ENCODE assay signal across 8 cellular contexts in genomic region chr10:42553064-42553407, GRCh38.
DNase-seq lines count a peak whose midpoint lies in the region; ATAC-seq, FAIRE-seq and TF ChIP-seq lines count a peak whose summit lies in the region.

No MANE protein-coding gene starts in this region.

- peaks cover 4% of the 10 kb centered on the region for H3K4me1 ChIP-seq in thymus (ENCODE audit: control insufficient read depth, insufficient read depth, low read length)

- H3K36me3 ChIP-seq in kidney epithelial cell (ENCODE audit: control insufficient read depth, insufficient read depth, low read length) (no peaks in the 10 kb centered on the region), thymus (ENCODE audit: control insufficient read depth, insufficient read depth) (no peaks in the 10 kb centered on the region)

- H3K4me3 ChIP-seq in kidney epithelial cell (ENCODE audit: low read depth, low read length) (peak overlapping the region; percentile 93), thymus (ENCODE audit: low read length) (peak overlapping the region; percentile 83)

- no peak overlapping the region for H3K27ac ChIP-seq in thymus (ENCODE audit: low read depth)

- no peaks in the 10 kb centered on the region for H3K27me3 ChIP-seq in kidney epithelial cell (ENCODE audit: control insufficient read depth, insufficient read depth, low read length)
- no peaks in the 10 kb centered on the region for H3K27me3 ChIP-seq in thymus (ENCODE audit: control insufficient read depth, insufficient read depth)

- H3K9me3 Mint-ChIP-seq in activated T-cell treated with anti-CD3 and anti-CD28 coated beads, Interleukin-2, amount 50 U/mL, for 24 hours: peaks cover 11% of the 10 kb centered on the region
- H3K9me3 Mint-ChIP-seq in activated naive CD8-positive, alpha-beta T cell treated with anti-CD3 and anti-CD28 coated beads, Interleukin-2, amount 50 U/mL, for 24 hours: peaks cover 9% of the 10 kb centered on the region

- peak; percentile 21 for ATAC-seq in HG03108 (IDR thresholded peaks at IDR 0.05; ENCODE audit: unreplicated experiment)
- no peak for ATAC-seq in activated naive CD8-positive, alpha-beta T cell treated with anti-CD3 and anti-CD28 coated beads, Interleukin-2, amount 50 U/mL, for 24 hours

- H3K4me3 Mint-ChIP-seq in activated T-cell treated with anti-CD3 and anti-CD28 coated beads, Interleukin-2, amount 50 U/mL, for 24 hours: peak overlapping the region; percentile 95
- H3K4me3 Mint-ChIP-seq in activated naive CD8-positive, alpha-beta T cell treated with anti-CD3 and anti-CD28 coated beads, Interleukin-2, amount 50 U/mL, for 24 hours: peak overlapping the region; percentile 97

- H3K36me3 Mint-ChIP-seq in activated T-cell treated with anti-CD3 and anti-CD28 coated beads, Interleukin-2, amount 50 U/mL, for 24 hours (ENCODE audit: low read depth): peaks cover 49% of the 10 kb centered on the region
- peaks cover 33% of the 10 kb centered on the region for H3K36me3 Mint-ChIP-seq in activated naive CD8-positive, alpha-beta T cell treated with anti-CD3 and anti-CD28 coated beads, Interleukin-2, amount 50 U/mL, for 24 hours (ENCODE audit: low read depth)

- TF ChIP-seq CTCF in kidney epithelial cell (IDR thresholded peaks at IDR 0.05; ENCODE audit: insufficient read depth, low read length, poor library complexity, severe bottlenecking): no peak

- 10% methylated on average over 14 of the region's 14 CpGs for WGBS in thymus

- H3K27me3 Mint-ChIP-seq in activated T-cell treated with anti-CD3 and anti-CD28 coated beads, Interleukin-2, amount 50 U/mL, for 24 hours: no peaks in the 10 kb centered on the region
- no peaks in the 10 kb centered on the region for H3K27me3 Mint-ChIP-seq in activated naive CD8-positive, alpha-beta T cell treated with anti-CD3 and anti-CD28 coated beads, Interleukin-2, amount 50 U/mL, for 24 hours

- H3K4me1 Mint-ChIP-seq in activated T-cell treated with anti-CD3 and anti-CD28 coated beads, Interleukin-2, amount 50 U/mL, for 24 hours (ENCODE audit: low read depth): peaks cover 42% of the 10 kb centered on the region
- peaks cover 41% of the 10 kb centered on the region for H3K4me1 Mint-ChIP-seq in activated naive CD8-positive, alpha-beta T cell treated with anti-CD3 and anti-CD28 coated beads, Interleukin-2, amount 50 U/mL, for 24 hours

- no peak for FAIRE-seq in H54 (lab: Jason Lieb, UNC)

- H3K9me3 ChIP-seq in thymus (ENCODE audit: control insufficient read depth): no peaks in the 10 kb centered on the region

- DNase-seq in activated T-cell treated with anti-CD3 and anti-CD28 coated beads, Interleukin-2, amount 50 U/mL, for 24 hours: no peak
- DNase-seq in activated T-cell treated with anti-CD3 and anti-CD28 coated beads for 4 hours (no peak), kidney epithelial cell (ENCODE audit: low read depth) (no peak), GM03348 (ENCODE audit: low spot score) (no peak), H54 (ENCODE audit: insufficient read length, low spot score) (no peak)
- no peak for DNase-seq in activated naive CD8-positive, alpha-beta T cell treated with anti-CD3 and anti-CD28 coated beads, Interleukin-2, amount 50 U/mL, for 24 hours

- TF ChIP-seq POLR2A in H54 (IDR thresholded peaks at IDR 0.05; ENCODE audit: low read depth, low read length): no peak

- peak overlapping the region; percentile 95 for H3K27ac Mint-ChIP-seq in activated T-cell treated with anti-CD3 and anti-CD28 coated beads, Interleukin-2, amount 50 U/mL, for 24 hours
- peak overlapping the region; percentile 86 for H3K27ac Mint-ChIP-seq in activated naive CD8-positive, alpha-beta T cell treated with anti-CD3 and anti-CD28 coated beads, Interleukin-2, amount 50 U/mL, for 24 hours
